Comparison of ENCODE assay signal across 15 cellular contexts in genomic region chr5:19492861-19493260, GRCh38.
DNase-seq lines count a peak whose midpoint lies in the region; FAIRE-seq and TF ChIP-seq lines count a peak whose summit lies in the region.
"Had no signal": no experiment of that assay in that cellular context is flagged by ENCODE, and none has a peak within 500 bp of the region (broad histone marks: within the 10 kb centered on the region; RNA-seq: fewer than 3 reads in every experiment).

No MANE protein-coding gene starts in this region.

- H3K36me3 ChIP-seq in bronchial epithelial cell (ENCODE audit: control insufficient read depth, insufficient read depth, low read length) (no peaks in the 10 kb centered on the region), uterus (no peaks in the 10 kb centered on the region)

- DNase-seq in H54 (ENCODE audit: insufficient read length, low spot score) = no peak
- DNase-seq in RPMI7951 (ENCODE audit: low read depth) = peak; percentile 24
- DNase-seq in bronchial epithelial cell (ENCODE audit: low read depth) = peak; percentile 29
- DNase-seq in renal cortical epithelial cell (ENCODE audit: low read depth) = peak; percentile 7
- DNase-seq in islet precursor cell = no peak
- no peak for DNase-seq in RWPE1 (ENCODE audit: low spot score)
- no peak for DNase-seq in uterus
- DNase-seq in G401 (ENCODE audit: low spot score) = no peak
- DNase-seq: ACHN, COR-L47, DMS153, MV-4-11, NCI-H1417 treated with DMSO at 0.1 percent for 48 hours, NCI-H1930, NCI-H446 had no signal

- no peak overlapping the region for H3K27ac ChIP-seq in RWPE1
- H3K27ac ChIP-seq in uterus = no peak overlapping the region

- H3K27me3 ChIP-seq in bronchial epithelial cell (ENCODE audit: control insufficient read depth, insufficient read depth, low read length) (no peaks in the 10 kb centered on the region), uterus (no peaks in the 10 kb centered on the region)

- POLR2A ChIA-PET in RWPE1 (lab: Yijun Ruan, JAX; ENCODE audit: low non-redundant PET) = no interaction called here

- CTCF ChIA-PET in RWPE1 (lab: Yijun Ruan, JAX) = no interaction called here

- intact Hi-C loops in uterus (cut with DNase I; ENCODE audit: low total_unique reads) = no loop called here

- no peaks in the 10 kb centered on the region for H3K9me3 ChIP-seq in uterus

- TF ChIP-seq CTCF in bronchial epithelial cell (IDR thresholded peaks at IDR 0.05; ENCODE audit: insufficient read depth, low read length, severe bottlenecking) = no peak
- TF ChIP-seq CTCF in RWPE1 (conservative IDR thresholded peaks at IDR 0.05; ENCODE audit: low read depth) = no peak
- no peak for TF ChIP-seq CTCF in uterus (IDR thresholded peaks at IDR 0.05)

- no peak for TF ChIP-seq POLR2A in H54 (IDR thresholded peaks at IDR 0.05; ENCODE audit: low read depth, low read length)
- no peak for TF ChIP-seq POLR2A in uterus (IDR thresholded peaks at IDR 0.05)

- H3K4me1 ChIP-seq in uterus = no peaks in the 10 kb centered on the region

- FAIRE-seq in H54 (lab: Jason Lieb, UNC) (peak; percentile 62), bronchial epithelial cell (lab: Jason Lieb, UNC) (no peak)

- in situ Hi-C loops in G401 (cut with HindIII; ENCODE audit: low sequenced_read_pairs) = no loop called here

- H3K4me3 ChIP-seq in bronchial epithelial cell (ENCODE audit: low read depth, low read length) (no peak overlapping the region), uterus (no peak overlapping the region)

Comparison
In these comparisons a context has a peak if more than half of its experiments do, and no peak if none do; other contexts are left out.
1. DNase-seq: peak in RPMI7951 (single experiment), bronchial epithelial cell (single experiment) and renal cortical epithelial cell (single experiment); none in H54 (single experiment), islet precursor cell (single experiment), RWPE1 (single experiment), uterus (0 of 2) and G401 (single experiment).